In the genomic region with DNA sequence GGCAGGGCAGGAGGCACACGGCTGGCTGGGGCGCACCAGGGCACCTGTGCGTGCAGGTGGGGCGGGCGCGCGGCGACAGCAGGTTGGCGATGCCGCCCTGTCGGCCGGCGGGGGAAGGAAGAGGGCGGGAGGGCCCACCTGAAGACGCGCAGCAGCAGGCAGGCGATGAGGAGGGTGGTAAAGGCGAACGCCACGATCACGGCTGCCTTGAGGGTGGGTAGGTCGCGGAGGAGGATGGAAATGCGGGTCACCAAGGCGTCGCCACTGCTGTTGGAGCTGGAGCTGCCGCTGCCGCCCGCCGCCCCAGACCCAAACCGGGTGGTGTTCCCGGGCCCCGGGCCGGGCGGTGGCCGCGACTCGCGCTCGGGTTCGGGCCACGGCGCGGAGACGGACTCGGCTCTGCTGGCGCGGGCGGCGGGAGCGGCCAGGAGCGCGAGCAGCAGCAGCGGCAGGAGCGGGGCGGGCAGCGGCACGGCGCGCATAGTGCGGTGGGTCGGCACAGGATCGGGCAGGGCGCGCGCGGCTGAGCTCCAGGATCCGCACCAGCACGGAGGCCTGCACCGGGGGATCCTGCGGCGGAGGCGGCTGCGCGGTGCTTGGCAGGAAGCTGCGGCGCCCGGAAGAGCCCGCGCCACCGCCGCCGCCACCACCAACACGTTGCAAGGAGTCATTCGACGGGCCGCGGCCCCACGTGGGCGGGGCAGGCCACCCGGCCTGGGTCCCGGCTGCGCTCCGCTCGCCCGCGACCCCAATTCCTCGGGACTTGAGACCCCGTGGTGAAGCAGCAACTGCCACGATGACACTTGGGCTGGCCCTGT, we compare ENCODE assay signal across 8 cellular contexts. TPM values are rescaled to one million over a fixed set of nuclear protein-coding genes. Genes with fewer than 3 reads are reported as not detected.
A peak's percentile ranks its signal among the peaks of the same experiment; 100 is the strongest.
DNase-seq lines count a peak whose midpoint lies in the region; ATAC-seq and TF ChIP-seq lines count a peak whose summit lies in the region.

A gene (minus strand): TSS at position 598 of the 818 bp plus-strand sequence.

- peak within 1 kb of the TSS; percentile 64 for H3K4me3 ChIP-seq in WERI-Rb-1 (ENCODE audit: low read depth, low read length)
- H3K4me3 ChIP-seq in mucosa of descending colon, result peak within 1 kb of the TSS; percentile 12

- peaks cover 59 to 68% of the 10 kb centered on the region in 2 donors for H3K27me3 Mint-ChIP-seq in effector memory CD8-positive, alpha-beta T cell
- peaks cover 48% of the 10 kb centered on the region for H3K27me3 Mint-ChIP-seq in stimulated activated naive CD8-positive, alpha-beta T cell treated with anti-CD3 and anti-CD28 coated beads, Interleukin-15, amount 100 ng/mL, for 72 hours

- intact Hi-C loops in mucosa of descending colon (cut with DNase I, micrococcal nuclease), result no loop called here

- no peaks in the 10 kb centered on the region for H3K27me3 ChIP-seq in WERI-Rb-1 (ENCODE audit: insufficient read depth, low read depth, severe bottlenecking)

- peaks cover 25% of the 10 kb centered on the region for H3K36me3 ChIP-seq in WERI-Rb-1
- no peaks in the 10 kb centered on the region for H3K36me3 ChIP-seq in mucosa of descending colon (ENCODE audit: low read depth)

- H3K9me3 ChIP-seq in WERI-Rb-1 (ENCODE audit: severe bottlenecking), result no peaks in the 10 kb centered on the region
- H3K9me3 ChIP-seq in mucosa of descending colon, result no peaks in the 10 kb centered on the region

- H3K4me1 Mint-ChIP-seq in effector memory CD8-positive, alpha-beta T cell (ENCODE audit: low read depth in 2 of 2), result peaks cover 0 to 7% of the 10 kb centered on the region in 2 donors
- peaks cover 11% of the 10 kb centered on the region for H3K4me1 Mint-ChIP-seq in stimulated activated naive CD8-positive, alpha-beta T cell treated with anti-CD3 and anti-CD28 coated beads, Interleukin-15, amount 100 ng/mL, for 72 hours

- ATAC-seq in HG03280 (IDR thresholded peaks at IDR 0.05; ENCODE audit: unreplicated experiment) (peak; percentile 64), mucosa of descending colon (peak; percentile 79)
- no peak for ATAC-seq in effector memory CD8-positive, alpha-beta T cell (replicated peaks)
- peak; percentile 86 for ATAC-seq in stimulated activated naive CD8-positive, alpha-beta T cell treated with anti-CD3 and anti-CD28 coated beads, Interleukin-15, amount 100 ng/mL, for 72 hours

- H3K36me3 Mint-ChIP-seq in effector memory CD8-positive, alpha-beta T cell (ENCODE audit: insufficient read depth), result peaks cover 4% of the 10 kb centered on the region

- peaks cover 17% of the 10 kb centered on the region for H3K4me1 ChIP-seq in mucosa of descending colon (ENCODE audit: low read depth)

- H3K27ac ChIP-seq in 22Rv1 (peak within 1 kb of the TSS; percentile 46), WERI-Rb-1 (peak within 1 kb of the TSS; percentile 86)

- no peak within 1 kb of the TSS for H3K27ac Mint-ChIP-seq in effector memory CD8-positive, alpha-beta T cell
- no peak within 1 kb of the TSS for H3K27ac Mint-ChIP-seq in stimulated activated naive CD8-positive, alpha-beta T cell treated with anti-CD3 and anti-CD28 coated beads, Interleukin-15, amount 100 ng/mL, for 72 hours

- H3K4me3 Mint-ChIP-seq in effector memory CD8-positive, alpha-beta T cell, result peak within 1 kb of the TSS; percentile 40 to 64
- H3K4me3 Mint-ChIP-seq in stimulated activated naive CD8-positive, alpha-beta T cell treated with anti-CD3 and anti-CD28 coated beads, Interleukin-15, amount 100 ng/mL, for 72 hours, result peak within 1 kb of the TSS; percentile 79 to 84

- in situ Hi-C loops in GM13977 (cut with MboI; ENCODE audit: low pct_unique_long_range_greater_than_20kb, low sequenced_read_pairs, unreplicated experiment), result no loop called here

- peak; percentile 82 for DNase-seq in GM13977 (ENCODE audit: low spot score)
- peak; percentile 61 for DNase-seq in WERI-Rb-1
- no peak for DNase-seq in effector memory CD8-positive, alpha-beta T cell
- peak; percentile 59 to 72 (median 71) for DNase-seq in mucosa of descending colon
- DNase-seq in stimulated activated naive CD8-positive, alpha-beta T cell treated with anti-CD3 and anti-CD28 coated beads, Interleukin-15, amount 100 ng/mL, for 72 hours, result peak; percentile 27 to 44
- no peak for DNase-seq in KG1 (lab: John Stamatoyannopoulos, UW)

- H3K9me3 Mint-ChIP-seq in effector memory CD8-positive, alpha-beta T cell, result no peaks in the 10 kb centered on the region
- no peaks in the 10 kb centered on the region for H3K9me3 Mint-ChIP-seq in stimulated activated naive CD8-positive, alpha-beta T cell treated with anti-CD3 and anti-CD28 coated beads, Interleukin-15, amount 100 ng/mL, for 72 hours

- TF ChIP-seq CTCF in 22Rv1 (IDR thresholded peaks at IDR 0.05) (peak; percentile 14; the same call in 1 of the 2 replicates), GM13977 (IDR thresholded peaks at IDR 0.05; ENCODE audit: extremely low read depth, insufficient read depth, missing control alignments) (no peak), WERI-Rb-1 (IDR thresholded peaks at IDR 0.05; ENCODE audit: low read depth, low read length) (no peak), mucosa of descending colon (IDR thresholded peaks at IDR 0.05) (no peak)

RNA-seq across cellular contexts. Expression of the gene that starts here (rescaled TPM):
- total RNA-seq in mucosa of descending colon, result 10 to 100 TPM; 14.7 to 30.5 (median 28.5) TPM

Comparison
In these comparisons a context has a peak if more than half of its experiments do, and no peak if none do; other contexts are left out.
1. DNase-seq: peak in GM13977 (single experiment), WERI-Rb-1 (single experiment), mucosa of descending colon (3 of 3) and stimulated activated naive CD8-positive, alpha-beta T cell treated with anti-CD3 and anti-CD28 coated beads, Interleukin-15, amount 100 ng/mL, for 72 hours (2 of 2); none in effector memory CD8-positive, alpha-beta T cell (0 of 3) and KG1 (single experiment).